In genomic region chr22:19431641-19432091, GRCh38 we compare ENCODE assay signal across 1 cellular context.
A peak's percentile ranks its signal among the peaks of the same experiment; 100 is the strongest.
TF ChIP-seq lines count a peak whose summit lies in the region.

Gene HIRA, minus strand, starts transcription at chr22:19431733. Its CDS starts 257 bp downstream, at chr22:19431476.

TF ChIP-seq in HepG2, 621 proteins besides CTCF, POLR2A, EP300 and RAD21 (continued from another document and continues in another):
- TF ChIP-seq PATZ1 (CRISPR knock-in tag; IDR thresholded peaks at IDR 0.05) (no peak), ZNF709 (CRISPR knock-in tag; IDR thresholded peaks at IDR 0.05) (no peak), ZNF547 (CRISPR knock-in tag; IDR thresholded peaks at IDR 0.05) (no peak), DMAP1 (CRISPR knock-in tag; IDR thresholded peaks at IDR 0.05) (no peak), MEIS2 (CRISPR knock-in tag; IDR thresholded peaks at IDR 0.05) (no peak), ZNF12 (CRISPR knock-in tag; IDR thresholded peaks at IDR 0.05) (no peak), EED (CRISPR knock-in tag; IDR thresholded peaks at IDR 0.05) (no peak), ZNF772 (CRISPR knock-in tag; IDR thresholded peaks at IDR 0.05) (no peak; the same call in 1 of the 2 replicates), POGZ (CRISPR knock-in tag; IDR thresholded peaks at IDR 0.05) (peak; percentile 12; the same call in 1 of the 2 replicates), GATA4 (IDR thresholded peaks at IDR 0.05; ENCODE audit: borderline replicate concordance, low read depth) (0 out of 2 replicates have a peak, but pooled peaks have one; percentile 9), TFE3 (CRISPR knock-in tag; IDR thresholded peaks at IDR 0.05) (no peak), ZNF383 (CRISPR knock-in tag; IDR thresholded peaks at IDR 0.05; ENCODE audit: borderline replicate concordance) (no peak), NCOR1 (IDR thresholded peaks at IDR 0.05; ENCODE audit: borderline replicate concordance, low read length) (no peak), ZNF350 (CRISPR knock-in tag; IDR thresholded peaks at IDR 0.05; ENCODE audit: borderline replicate concordance, low read depth) (no peak), ZFP41 (CRISPR knock-in tag; IDR thresholded peaks at IDR 0.05; ENCODE audit: borderline replicate concordance) (peak; percentile 3; the same call in 1 of the 2 replicates), EHMT2 (IDR thresholded peaks at IDR 0.05; ENCODE audit: borderline replicate concordance, low read depth, low read length) (no peak), JDP2 (CRISPR knock-in tag; IDR thresholded peaks at IDR 0.05; ENCODE audit: borderline replicate concordance) (no peak), CENPT (CRISPR knock-in tag; IDR thresholded peaks at IDR 0.05; ENCODE audit: low read depth) (no peak; the same call in 1 of the 2 replicates), GMEB1 (CRISPR knock-in tag; IDR thresholded peaks at IDR 0.05; ENCODE audit: borderline replicate concordance) (no peak; the same call in 1 of the 2 replicates), ZNF761 (CRISPR knock-in tag; conservative IDR thresholded peaks at IDR 0.05) (no peak), TFDP1 (CRISPR knock-in tag; IDR thresholded peaks at IDR 0.05; ENCODE audit: borderline replicate concordance) (peak; percentile 62; the same call in 1 of the 2 replicates), SIN3B (IDR thresholded peaks at IDR 0.05; ENCODE audit: low read length) (peak; percentile 72; the same call in 1 of the 2 replicates), ISL2 (CRISPR knock-in tag; IDR thresholded peaks at IDR 0.05) (no peak), ASH2L (IDR thresholded peaks at IDR 0.05; ENCODE audit: insufficient read length, low read depth, low read length) (no peak), NCOA5 (CRISPR knock-in tag; IDR thresholded peaks at IDR 0.05) (no peak), HNRNPH1 (optimal IDR thresholded peaks at IDR 0.05; ENCODE audit: low read depth, low read length) (peak; percentile 9), NKX3-1 (CRISPR knock-in tag; IDR thresholded peaks at IDR 0.05) (no peak; the same call in 1 of the 2 replicates), ZBTB14 (CRISPR knock-in tag; IDR thresholded peaks at IDR 0.05) (no peak), MTA1 (CRISPR knock-in tag; IDR thresholded peaks at IDR 0.05; ENCODE audit: borderline replicate concordance) (no peak), NFE2L1 (CRISPR knock-in tag; IDR thresholded peaks at IDR 0.05; ENCODE audit: borderline replicate concordance) (no peak), ATRX (CRISPR knock-in tag; IDR thresholded peaks at IDR 0.05; ENCODE audit: borderline replicate concordance) (no peak), TFAP4 (IDR thresholded peaks at IDR 0.05; ENCODE audit: borderline replicate concordance, low read depth) (no peak), ZNF318 (CRISPR knock-in tag; IDR thresholded peaks at IDR 0.05) (no peak), ZBTB42 (CRISPR knock-in tag; IDR thresholded peaks at IDR 0.05) (no peak), AGO1 (IDR thresholded peaks at IDR 0.05; ENCODE audit: low read depth, low read length, poor library complexity, severe bottlenecking) (no peak), GATAD1 (CRISPR knock-in tag; IDR thresholded peaks at IDR 0.05) (peak; percentile 90), ZMYM4 (CRISPR knock-in tag; IDR thresholded peaks at IDR 0.05) (no peak), ZFP90 (CRISPR knock-in tag; IDR thresholded peaks at IDR 0.05; ENCODE audit: borderline replicate concordance) (no peak), RFXANK (CRISPR knock-in tag; IDR thresholded peaks at IDR 0.05) (no peak), ZFY (CRISPR knock-in tag; IDR thresholded peaks at IDR 0.05) (no peak; the same call in 1 of the 2 replicates), ZNF570 (CRISPR knock-in tag; IDR thresholded peaks at IDR 0.05; ENCODE audit: borderline replicate concordance) (no peak), GTF2F1 (IDR thresholded peaks at IDR 0.05; ENCODE audit: low read length) (no peak), RXRA (CRISPR knock-in tag; IDR thresholded peaks at IDR 0.05) (no peak), MXD4 (CRISPR knock-in tag; IDR thresholded peaks at IDR 0.05) (no peak), MED8 (CRISPR knock-in tag; IDR thresholded peaks at IDR 0.05; ENCODE audit: insufficient replicate concordance) (no peak), ZFYVE20 (CRISPR knock-in tag; IDR thresholded peaks at IDR 0.05; ENCODE audit: borderline replicate concordance, low read depth) (peak; percentile 54; the same call in 1 of the 2 replicates), MTF1 (CRISPR knock-in tag; IDR thresholded peaks at IDR 0.05) (no peak), ZNF652 (CRISPR knock-in tag; IDR thresholded peaks at IDR 0.05; ENCODE audit: borderline replicate concordance, low read depth) (no peak), ZNF207 (IDR thresholded peaks at IDR 0.05; ENCODE audit: borderline replicate concordance) (no peak), ZNF260 (CRISPR knock-in tag; IDR thresholded peaks at IDR 0.05; ENCODE audit: borderline replicate concordance, low read depth) (no peak), SUZ12 (IDR thresholded peaks at IDR 0.05; ENCODE audit: low read depth, low read length) (no peak), ZNF558 (CRISPR knock-in tag; IDR thresholded peaks at IDR 0.05; ENCODE audit: borderline replicate concordance) (no peak), SIN3A (IDR thresholded peaks at IDR 0.05; ENCODE audit: borderline replicate concordance, low read depth, low read length) (no peak), ZNF451 (CRISPR knock-in tag; IDR thresholded peaks at IDR 0.05) (no peak)
